In the genomic region with DNA sequence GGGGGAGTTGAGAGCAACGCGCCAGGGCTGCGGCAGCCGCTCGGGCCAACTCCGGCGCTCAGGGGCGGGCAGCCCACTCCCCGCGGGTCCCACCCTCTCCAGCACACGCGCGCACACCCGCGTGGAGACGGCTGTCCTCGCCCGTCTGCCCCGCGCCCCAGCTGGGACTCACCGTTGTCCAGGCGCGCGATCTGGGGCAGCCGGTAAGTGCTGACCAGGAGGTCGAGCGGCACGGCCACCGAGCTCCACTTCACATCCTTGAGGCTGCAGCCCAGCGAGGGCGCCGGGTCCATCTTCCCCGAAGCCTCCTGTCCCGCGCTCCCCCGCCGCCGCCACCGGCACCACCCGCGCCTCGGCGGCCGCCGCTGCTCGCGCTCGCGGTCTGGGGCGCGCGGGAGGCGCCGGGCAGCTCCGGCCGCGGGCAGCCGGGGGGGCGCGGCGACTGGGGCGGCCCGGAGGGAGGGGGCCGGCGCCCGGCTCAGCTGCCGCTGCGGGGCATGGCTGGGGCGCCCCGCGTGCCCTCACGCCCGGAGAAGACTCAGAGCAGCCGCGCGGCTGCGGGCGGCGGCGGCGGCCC, we compare ENCODE assay signal across 1 cellular context.
TF ChIP-seq lines count a peak whose summit lies in the region.

No MANE protein-coding gene starts in this region.

TF ChIP-seq in HEK293, 187 proteins besides CTCF, POLR2A, EP300 and RAD21 (continued from another document):
- TF ChIP-seq PRDM2 (tag by site-specific recombination; IDR thresholded peaks at IDR 0.05; ENCODE audit: borderline replicate concordance) = no peak
- TF ChIP-seq, protein P1, sequence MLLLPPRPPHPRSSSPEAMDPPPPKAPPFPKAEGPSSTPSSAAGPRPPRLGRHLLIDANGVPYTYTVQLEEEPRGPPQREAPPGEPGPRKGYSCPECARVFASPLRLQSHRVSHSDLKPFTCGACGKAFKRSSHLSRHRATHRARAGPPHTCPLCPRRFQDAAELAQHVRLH (tag by site-specific recombination; IDR thresholded peaks at IDR 0.05) = no peak
- peak; percentile 57 for TF ChIP-seq GLIS1 (tag by site-specific recombination; IDR thresholded peaks at IDR 0.05)
- TF ChIP-seq ZBTB8A (tag by site-specific recombination; IDR thresholded peaks at IDR 0.05) = peak; percentile 24; the same call in 1 of the 2 replicates
- TF ChIP-seq ZNF302 (tag by site-specific recombination; IDR thresholded peaks at IDR 0.05; ENCODE audit: low read depth) = no peak
- TF ChIP-seq GLIS2 (tag by site-specific recombination; IDR thresholded peaks at IDR 0.05) = peak; percentile 69
- TF ChIP-seq ZNF510 (tag by site-specific recombination; IDR thresholded peaks at IDR 0.05; ENCODE audit: insufficient replicate concordance) = no peak
- peak; percentile 29; the same call in 1 of the 2 replicates for TF ChIP-seq ZBTB20 (tag by site-specific recombination; IDR thresholded peaks at IDR 0.05)
- 0 out of 2 replicates have a peak, but pooled peaks have one; percentile 27 for TF ChIP-seq ZNF501 (tag by site-specific recombination; IDR thresholded peaks at IDR 0.05)
- TF ChIP-seq FEZF1 (tag by site-specific recombination; IDR thresholded peaks at IDR 0.05) = no peak
- TF ChIP-seq ZNF664 (tag by site-specific recombination; IDR thresholded peaks at IDR 0.05) = no peak
- TF ChIP-seq ZFHX2 (tag by site-specific recombination; conservative IDR thresholded peaks at IDR 0.05) = peak; percentile 37; the same call in 1 of the 2 replicates
- TF ChIP-seq SP7 (tag by site-specific recombination; IDR thresholded peaks at IDR 0.05) = no peak; the same call in 1 of the 2 replicates
- TF ChIP-seq ZNF48 (tag by site-specific recombination; IDR thresholded peaks at IDR 0.05) = no peak
- TF ChIP-seq KLF16 (tag by site-specific recombination; IDR thresholded peaks at IDR 0.05) = peak; percentile 40; the same call in 1 of the 2 replicates
- TF ChIP-seq ZNF792 (tag by site-specific recombination; IDR thresholded peaks at IDR 0.05) = no peak
- TF ChIP-seq PATZ1 (tag by site-specific recombination; IDR thresholded peaks at IDR 0.05) = 0 out of 2 replicates have a peak, but pooled peaks have one; percentile 30
- TF ChIP-seq ZNF785 (tag by site-specific recombination; IDR thresholded peaks at IDR 0.05) = 0 out of 2 replicates have a peak, but pooled peaks have one; percentile 33
- peak; percentile 75 for TF ChIP-seq ZNF692 (tag by site-specific recombination; IDR thresholded peaks at IDR 0.05)
- no peak for TF ChIP-seq KLF8 (tag by site-specific recombination; IDR thresholded peaks at IDR 0.05)
- TF ChIP-seq ZNF341 (tag by site-specific recombination; IDR thresholded peaks at IDR 0.05; ENCODE audit: low read depth) = 0 out of 2 replicates have a peak, but pooled peaks have one; percentile 29
- TF ChIP-seq ZBTB26 (tag by site-specific recombination; optimal IDR thresholded peaks at IDR 0.05) = peak; percentile 88
- TF ChIP-seq ZNF335 (tag by site-specific recombination; conservative IDR thresholded peaks at IDR 0.05) = peak; percentile 10; the same call in 1 of the 2 replicates
- no peak for TF ChIP-seq GLI2 (tag by site-specific recombination; IDR thresholded peaks at IDR 0.05; ENCODE audit: borderline replicate concordance, low read depth)
- no peak for TF ChIP-seq ZNF704 (tag by site-specific recombination; IDR thresholded peaks at IDR 0.05)
- TF ChIP-seq ZNF654 (tag by site-specific recombination; IDR thresholded peaks at IDR 0.05; ENCODE audit: low read depth) = no peak
- peak; percentile 32; the same call in 1 of the 2 replicates for TF ChIP-seq ZIC2 (tag by site-specific recombination; IDR thresholded peaks at IDR 0.05)
- no peak for TF ChIP-seq ZNF148 (tag by site-specific recombination; IDR thresholded peaks at IDR 0.05; ENCODE audit: borderline replicate concordance)
- no peak for TF ChIP-seq KLF7 (tag by site-specific recombination; IDR thresholded peaks at IDR 0.05; ENCODE audit: borderline replicate concordance)
- TF ChIP-seq ZNF426 (tag by site-specific recombination; IDR thresholded peaks at IDR 0.05) = no peak
